ENCODE assay signal across 16 cellular contexts in the genomic region with DNA sequence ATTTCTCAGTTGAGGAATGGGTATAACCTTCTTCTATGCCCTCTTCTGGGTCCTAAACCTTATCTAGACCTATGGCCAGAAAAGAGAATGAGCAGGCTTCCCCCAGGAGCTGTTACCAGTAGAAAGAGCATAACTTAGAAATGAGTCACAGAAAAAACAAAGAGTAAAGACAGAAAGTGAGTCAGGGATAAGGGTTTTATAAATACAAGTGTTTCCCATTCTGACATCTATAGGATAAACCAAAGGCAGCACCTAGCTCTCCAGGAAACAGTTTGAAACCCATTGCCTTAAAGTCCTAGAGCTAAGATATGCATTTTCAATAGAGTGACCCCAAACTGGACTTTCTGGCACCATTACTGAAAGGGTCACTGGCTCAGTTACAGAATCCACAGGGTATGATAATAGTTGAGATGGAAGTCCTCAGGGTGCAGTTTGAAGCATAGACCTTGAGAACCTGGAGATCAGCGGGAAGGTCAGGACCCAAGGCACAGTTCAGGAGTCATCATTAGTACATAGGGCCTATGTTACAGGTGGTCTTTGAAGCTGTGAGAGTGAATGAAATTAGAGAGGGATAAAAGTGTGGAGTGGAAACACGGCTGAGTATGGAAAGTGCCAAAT. TPM values are rescaled to one million over a fixed set of nuclear protein-coding genes. Genes with fewer than 3 reads are reported as not detected.
DNase-seq lines count a peak whose midpoint lies in the region; ATAC-seq, FAIRE-seq and TF ChIP-seq lines count a peak whose summit lies in the region.
"Had no signal": no experiment of that assay in that cellular context is flagged by ENCODE, and none has a peak within 500 bp of the region (broad histone marks: within the 10 kb centered on the region; RNA-seq: fewer than 3 reads in every experiment).

No MANE protein-coding gene starts in this region.

- TF ChIP-seq POLR2A in HepG2 (IDR thresholded peaks at IDR 0.05; ENCODE audit: insufficient read depth in 1 of 2, low read depth in 2 of 2, low read length in 2 of 2) (no peak), right lobe of liver (IDR thresholded peaks at IDR 0.05) (no peak)

- TF ChIP-seq CTCF in HepG2 (CRISPR knock-in tag; IDR thresholded peaks at IDR 0.05) = no peak
- TF ChIP-seq CTCF in right lobe of liver (IDR thresholded peaks at IDR 0.05) = no peak
- TF ChIP-seq CTCF in hepatocyte (IDR thresholded peaks at IDR 0.05; ENCODE audit: poor library complexity) = no peak
- TF ChIP-seq CTCF in neural progenitor cell (IDR thresholded peaks at IDR 0.05) = no peak
- TF ChIP-seq CTCF in colonic mucosa (IDR thresholded peaks at IDR 0.05) = no peak

- POLR2A ChIA-PET in HepG2 (lab: Yijun Ruan, JAX) = interaction anchor here (1.4 kb wide), 1 partner anchor 66 kb away, joined by 3 read pairs; no protein-coding TSS in a partner anchor

- in situ Hi-C loops in HepG2 (cut with HindIII; ENCODE audit: extremely low pct_ligation_motif_present, low pct_unique_long_range_greater_than_20kb) = no loop called here

- CTCF ChIA-PET in HepG2 (lab: Yijun Ruan, JAX; ENCODE audit: low intra/inter-chr PET ratio, low total read pairs) = no interaction called here

- no peaks in the 10 kb centered on the region for H4K20me1 ChIP-seq in HepG2 (ENCODE audit: insufficient read depth, low read length)
- H4K20me1 ChIP-seq in hepatocyte (ENCODE audit: insufficient read depth, poor library complexity, severe bottlenecking) = no peaks in the 10 kb centered on the region
- H4K20me1 ChIP-seq in neural progenitor cell (ENCODE audit: low read depth) = peaks cover 3% of the 10 kb centered on the region

- FAIRE-seq in HepG2 (lab: Jason Lieb, UNC) = no peak

- intact Hi-C loops in HepG2 (cut with micrococcal nuclease; ENCODE audit: unreplicated experiment) (no loop called here), right lobe of liver (cut with DNase I) (no loop called here), colonic mucosa (cut with DNase I) (no loop called here), posterior cingulate gyrus (cut with DNase I) (no loop called here)

- H3K4me3 ChIP-seq in HepG2 (replicated peaks in 1 of 3; ENCODE audit: insufficient read depth in 1 of 3, low read depth in 2 of 3, low read length in 3 of 3) (no peak overlapping the region), right lobe of liver (no peak overlapping the region), hepatocyte (no peak overlapping the region), neural progenitor cell (no peak overlapping the region), colonic mucosa (no peak overlapping the region)
- H3K4me3 ChIP-seq: thoracic aorta had no signal

- H3K27me3 ChIP-seq in HepG2 (ENCODE audit: control insufficient read depth in 1 of 2, insufficient read depth in 2 of 2, low read length in 2 of 2) = no peaks in the 10 kb centered on the region; a peak in 1 of 5 replicates
- H3K27me3 ChIP-seq in right lobe of liver = no peaks in the 10 kb centered on the region
- H3K27me3 ChIP-seq in hepatocyte = no peaks in the 10 kb centered on the region
- H3K27me3 ChIP-seq in neural progenitor cell = peaks cover 60% of the 10 kb centered on the region
- no peaks in the 10 kb centered on the region for H3K27me3 ChIP-seq in colonic mucosa

- 39% methylated on average over 2 of the region's 2 CpGs for WGBS in HepG2 (ENCODE audit: low lambda C conversion rate)
- WGBS in right lobe of liver (ENCODE audit: insufficient coverage, low coverage, low lambda C conversion rate, missing lambda C conversion rate) = 64% methylated on average over 2 of the region's 2 CpGs
- 72% methylated on average over 2 of the region's 2 CpGs for WGBS in hepatocyte (ENCODE audit: low lambda C conversion rate, missing lambda C conversion rate)

- DNase-seq in HepG2 (ENCODE audit: low spot score) = peak; percentile 16
- no peak for DNase-seq in right lobe of liver
- peak; percentile 91 for DNase-seq in amniotic epithelial cell (ENCODE audit: low read depth)
- DNase-seq in hepatocyte (ENCODE audit: low spot score) = peak; percentile 34
- DNase-seq in neural progenitor cell (ENCODE audit: low spot score) = no peak
- no peak for DNase-seq in NCI-H2227 (lab: John Stamatoyannopoulos, UW; ENCODE audit: unreplicated experiment)
- no peak for DNase-seq in colonic mucosa
- DNase-seq in posterior cingulate gyrus = no peak
- DNase-seq: activated CD8-positive, alpha-beta memory T cell treated with anti-CD3 and anti-CD28 coated beads, Interleukin-2, amount 50 U/mL, for 4 hours; AML-193; NCI-H524; stimulated activated CD4-positive, alpha-beta T cell treated with anti-CD3 and anti-CD28 coated beads, Interleukin-4, amount 100 ng/mL, for 1 hour; T-helper 2 cell had no signal

- ATAC-seq in HepG2 = no peak
- no peak for ATAC-seq in right lobe of liver
- ATAC-seq: natural killer cell treated with Interleukin-12 subunit alpha and Interleukin-12 subunit beta and Interleukin-15 and Interleukin-18, amount 100 ng/mL, for 72 hours had no signal

- H3K27ac ChIP-seq in HepG2 (ENCODE audit: extremely low read length, insufficient read depth, low read length) = no peak overlapping the region
- no peak overlapping the region for H3K27ac ChIP-seq in right lobe of liver
- H3K27ac ChIP-seq in hepatocyte = peak overlapping the region; percentile 53
- no peak overlapping the region for H3K27ac ChIP-seq in neural progenitor cell
- no peak overlapping the region for H3K27ac ChIP-seq in colonic mucosa
- H3K27ac ChIP-seq: thoracic aorta had no signal

- no TSS peak for BruUV-seq in HepG2 (replicated peaks; lab: Mats Ljungman, UMichigan)

- peaks cover 5% of the 10 kb centered on the region for H3K9me3 Mint-ChIP-seq in neural progenitor cell
- H3K9me3 Mint-ChIP-seq: natural killer cell treated with Interleukin-12 subunit alpha and Interleukin-12 subunit beta and Interleukin-15 and Interleukin-18, amount 100 ng/mL, for 72 hours had no signal

- H3K9me2 ChIP-seq in hepatocyte (replicated peaks; ENCODE audit: insufficient read depth) = no peaks in the 10 kb centered on the region

- H3K36me3 ChIP-seq in HepG2 (replicated peaks in 1 of 2; ENCODE audit: control insufficient read depth in 1 of 2, insufficient read depth in 2 of 2, low read length in 2 of 2) = no peaks in the 10 kb centered on the region
- H3K36me3 ChIP-seq in right lobe of liver = no peaks in the 10 kb centered on the region
- no peaks in the 10 kb centered on the region for H3K36me3 ChIP-seq in hepatocyte (replicated peaks; ENCODE audit: insufficient read depth, low read depth)
- no peaks in the 10 kb centered on the region for H3K36me3 ChIP-seq in neural progenitor cell
- no peaks in the 10 kb centered on the region for H3K36me3 ChIP-seq in colonic mucosa
- H3K36me3 ChIP-seq: thoracic aorta had no signal

- H3K9ac ChIP-seq in HepG2 (ENCODE audit: insufficient read depth, low read depth, low read length) (no peak overlapping the region), neural progenitor cell (no peak overlapping the region), colonic mucosa (ENCODE audit: low read depth in 2 of 2, low read length in 2 of 2) (no peak overlapping the region)

- no peak overlapping the region for H3K27ac Mint-ChIP-seq in neural progenitor cell
- H3K27ac Mint-ChIP-seq: IgD-negative memory B cell; natural killer cell treated with Interleukin-12 subunit alpha and Interleukin-12 subunit beta and Interleukin-15 and Interleukin-18, amount 100 ng/mL, for 72 hours had no signal

- H3K79me2 ChIP-seq in HepG2 (ENCODE audit: insufficient read depth, low read length) = no peaks in the 10 kb centered on the region
- no peaks in the 10 kb centered on the region for H3K79me2 ChIP-seq in hepatocyte
- H3K79me2 ChIP-seq in neural progenitor cell (ENCODE audit: low read depth) = no peaks in the 10 kb centered on the region

- no peak for TF ChIP-seq RAD21 in HepG2 (CRISPR knock-in tag; IDR thresholded peaks at IDR 0.05)

- H3K36me3 Mint-ChIP-seq in neural progenitor cell = no peaks in the 10 kb centered on the region
- H3K36me3 Mint-ChIP-seq: IgD-negative memory B cell; natural killer cell treated with Interleukin-12 subunit alpha and Interleukin-12 subunit beta and Interleukin-15 and Interleukin-18, amount 100 ng/mL, for 72 hours had no signal

- TF ChIP-seq EP300 in HepG2 (IDR thresholded peaks at IDR 0.05; ENCODE audit: low read depth in 2 of 2, low read length in 2 of 2) = no peak
- TF ChIP-seq EP300 in HepG2 (CRISPR knock-in tag; IDR thresholded peaks at IDR 0.05; ENCODE audit: borderline replicate concordance) = no peak

- H3K4me2 ChIP-seq in HepG2 (ENCODE audit: low read depth, low read length) (no peak overlapping the region), hepatocyte (no peak overlapping the region), neural progenitor cell (no peak overlapping the region)

- peaks cover 6% of the 10 kb centered on the region for H3K27me3 Mint-ChIP-seq in neural progenitor cell (ENCODE audit: insufficient read depth, low read depth)

- no peak overlapping the region for H3K4me3 Mint-ChIP-seq in neural progenitor cell
- H3K4me3 Mint-ChIP-seq: IgD-negative memory B cell; natural killer cell treated with Interleukin-12 subunit alpha and Interleukin-12 subunit beta and Interleukin-15 and Interleukin-18, amount 100 ng/mL, for 72 hours had no signal

- H3K4me1 ChIP-seq in HepG2 (ENCODE audit: insufficient read depth, low read length) (peaks cover 12% of the 10 kb centered on the region; the same call in 1 of the 2 replicates), right lobe of liver (no peaks in the 10 kb centered on the region), hepatocyte (ENCODE audit: insufficient read depth) (peaks cover 10% of the 10 kb centered on the region), neural progenitor cell (no peaks in the 10 kb centered on the region), colonic mucosa (no peaks in the 10 kb centered on the region)

- H3K9me3 ChIP-seq in HepG2 (ENCODE audit: low read length) (no peaks in the 10 kb centered on the region), right lobe of liver (no peaks in the 10 kb centered on the region), hepatocyte (ENCODE audit: low read depth) (no peaks in the 10 kb centered on the region), neural progenitor cell (ENCODE audit: low read depth) (no peaks in the 10 kb centered on the region), colonic mucosa (no peaks in the 10 kb centered on the region)
- H3K9me3 ChIP-seq: thoracic aorta had no signal

- no peaks in the 10 kb centered on the region for H3F3A ChIP-seq in neural progenitor cell (ENCODE audit: low read depth)

- H2AFZ ChIP-seq in HepG2 (ENCODE audit: low read length) = no peak overlapping the region
- no peak overlapping the region for H2AFZ ChIP-seq in hepatocyte
- no peak overlapping the region for H2AFZ ChIP-seq in neural progenitor cell (replicated peaks)

- peaks cover 20% of the 10 kb centered on the region for H3K4me1 Mint-ChIP-seq in neural progenitor cell
- H3K4me1 Mint-ChIP-seq: IgD-negative memory B cell had no signal

RNA-seq across cellular contexts. Expression of a gene that starts 42.7 kb away (rescaled TPM):
- total RNA-seq in HepG2 (2016; rRNA removed; fragmentation: Illumina TruSeq; extraction: Trizol) (20.1 and 25.2 TPM in 2 replicates), right lobe of liver (10 to 100 TPM; 14.3 to 52.1 (median 28.2) TPM), hepatocyte (61.3 and 83.8 TPM in 2 replicates), neural progenitor cell (ENCODE audit: low replicate concordance) (2.2 TPM in 2 replicates), colonic mucosa (10 to 100 TPM in 1 of 2 donors, 1 to 10 TPM in 1; 7.0 to 10.3 TPM)
- total RNA-seq in HepG2 (2016; cell fraction: cytosol; rRNA removed; fragmentation: Illumina TruSeq; extraction: Trizol; ENCODE audit: low read depth) = 58.4 and 67.4 TPM in 2 replicates
- 20.0 and 23.0 TPM in 2 replicates for total RNA-seq in HepG2 (2016; cell fraction: insoluble cytoplasmic fraction; rRNA removed; fragmentation: Illumina TruSeq; extraction: Trizol)
- total RNA-seq in HepG2 (2016; cell fraction: membrane; rRNA removed; fragmentation: Illumina TruSeq; extraction: Trizol) = 31.5 and 38.0 TPM in 2 replicates
- 39.8 and 44.4 TPM in 2 replicates for total RNA-seq in HepG2 (2016; cell fraction: nucleus; rRNA removed; fragmentation: Illumina TruSeq; extraction: Trizol)
- polyA plus RNA-seq in HepG2 (2011; rRNA removed) (5.0 and 6.3 TPM in 2 replicates), hepatocyte (50.2 and 69.2 TPM in 2 replicates)
- polyA plus RNA-seq in HepG2 (2011; cell fraction: cytosol; rRNA removed) = 1.9 and 3.2 TPM in 2 replicates
- 6.5 and 8.0 TPM in 2 replicates for polyA plus RNA-seq in HepG2 (2011; cell fraction: nucleus; rRNA removed)
- 7.6 and 12.3 TPM in 2 replicates for polyA plus RNA-seq in HepG2 (2012)
- polyA plus RNA-seq in HepG2 (2016; cell fraction: cytosol; fragmentation: Illumina TruSeq; extraction: Trizol; ENCODE audit: low read depth) = 0.20 and 0.28 TPM in 2 replicates
- polyA plus RNA-seq in HepG2 (2016; cell fraction: insoluble cytoplasmic fraction; fragmentation: Illumina TruSeq; extraction: Trizol; ENCODE audit: low read depth) = 6.5 and 7.1 TPM in 2 replicates
- 1.1 TPM in 2 replicates for polyA plus RNA-seq in HepG2 (2016; cell fraction: membrane; fragmentation: Illumina TruSeq; extraction: Trizol; ENCODE audit: low read depth)
- 19.2 and 20.0 TPM in 2 replicates for polyA plus RNA-seq in HepG2 (2016; cell fraction: nucleus; fragmentation: Illumina TruSeq; extraction: Trizol; ENCODE audit: insufficient read depth, low read depth)
- polyA minus RNA-seq in HepG2 (2011; rRNA and poly(A)+ RNA removed; ENCODE audit: low replicate concordance) = 15.0 and 54.2 TPM in 2 replicates
- polyA minus RNA-seq in HepG2 (2011; cell fraction: cytosol; rRNA and poly(A)+ RNA removed) = 17.8 and 19.0 TPM in 2 replicates
- polyA minus RNA-seq in HepG2 (2011; cell fraction: nucleus; rRNA and poly(A)+ RNA removed) = 63.7 and 65.9 TPM in 2 replicates
- total RNA-seq: natural killer cell treated with Interleukin-12 subunit alpha and Interleukin-12 subunit beta and Interleukin-15 and Interleukin-18, amount 100 ng/mL, for 72 hours had no signal
- polyA plus RNA-seq: IgD-negative memory B cell had no signal

Comparison
In these comparisons a context has a peak if more than half of its experiments do, and no peak if none do; other contexts are left out.
1. DNase-seq: peak in HepG2 (single experiment), amniotic epithelial cell (single experiment) and hepatocyte (single experiment); none in right lobe of liver (0 of 3), neural progenitor cell (single experiment), NCI-H2227 (single experiment), colonic mucosa (single experiment) and posterior cingulate gyrus (0 of 10).